8 cellular contexts compared by ENCODE assay signal in the genomic region with DNA sequence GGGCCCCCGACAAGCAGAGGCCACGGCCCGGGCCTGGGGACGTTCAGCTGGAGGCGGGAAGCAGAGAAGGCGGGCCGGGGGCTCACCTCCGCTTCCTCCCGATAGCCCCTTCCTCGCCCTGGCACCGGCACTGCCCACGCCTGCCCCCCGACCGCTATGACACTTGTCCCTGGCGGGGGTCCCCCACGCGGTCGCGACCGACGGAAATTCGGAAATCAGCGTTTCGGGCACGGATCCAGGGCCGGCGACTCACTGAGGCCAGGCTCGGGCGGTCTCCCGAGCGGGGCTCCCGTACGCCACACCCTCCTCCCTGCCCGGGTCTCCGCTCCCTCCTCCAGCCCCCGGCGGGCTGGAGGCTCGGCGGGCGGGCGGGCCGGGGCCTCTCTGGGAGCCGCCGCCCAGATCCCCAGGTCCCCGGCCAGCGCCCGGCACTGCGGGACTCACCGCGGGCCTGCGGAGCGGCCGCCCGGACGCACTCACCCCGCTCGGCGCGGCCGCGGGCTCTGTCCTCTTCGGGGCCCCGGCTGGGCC. TPM values are rescaled to one million over a fixed set of nuclear protein-coding genes. Genes with fewer than 3 reads are reported as not detected.
DNase-seq lines count a peak whose midpoint lies in the region; ATAC-seq and TF ChIP-seq lines count a peak whose summit lies in the region.

No MANE protein-coding gene starts in this region.

- H3K9me3 Mint-ChIP-seq in activated T-helper 17 cell treated with anti-CD3 and anti-CD28 coated beads, Interleukin-2, amount 50 U/mL, for 72 hours = no peaks in the 10 kb centered on the region

- DNase-seq in NCI-H1417 (lab: John Stamatoyannopoulos, UW) (peak; percentile 37 to 73 (median 60)), NCI-H1417 treated with DMSO at 0.1 percent for 48 hours (lab: John Stamatoyannopoulos, UW) (no peak), HuH-7.5 (ENCODE audit: low spot score) (peak; percentile 52), glomerular visceral epithelial cell (ENCODE audit: extremely low spot score) (peak; percentile 28), T1000 (lab: John Stamatoyannopoulos, UW) (no peak), NOMO-1 treated with dmso at 0.1 percent for 144 hours (lab: John Stamatoyannopoulos, UW; ENCODE audit: unreplicated experiment) (no peak)

- H3K4me2 ChIP-seq in parathyroid adenoma (ENCODE audit: low read length) = peak overlapping the region; percentile 92

- peak overlapping the region; percentile 58 for H2AFZ ChIP-seq in parathyroid adenoma

- H3K27me3 Mint-ChIP-seq in activated T-helper 17 cell treated with anti-CD3 and anti-CD28 coated beads, Interleukin-2, amount 50 U/mL, for 72 hours = no peaks in the 10 kb centered on the region

- ATAC-seq in activated T-helper 17 cell treated with anti-CD3 and anti-CD28 coated beads, Interleukin-2, amount 50 U/mL, for 72 hours (replicated peaks) = peak; percentile 44

- no peak overlapping the region for H3K27ac ChIP-seq in parathyroid adenoma

- no peak for TF ChIP-seq CTCF in parathyroid adenoma (IDR thresholded peaks at IDR 0.05)

- peaks cover 3% of the 10 kb centered on the region for H3K4me1 ChIP-seq in parathyroid adenoma

- H3K9me3 ChIP-seq in parathyroid adenoma (ENCODE audit: control insufficient read depth, low read length) = no peaks in the 10 kb centered on the region

- peak overlapping the region; percentile 11 for H3K9ac ChIP-seq in parathyroid adenoma

- H3K79me2 ChIP-seq in parathyroid adenoma = peaks cover 6% of the 10 kb centered on the region

- H3K36me3 Mint-ChIP-seq in activated T-helper 17 cell treated with anti-CD3 and anti-CD28 coated beads, Interleukin-2, amount 50 U/mL, for 72 hours (ENCODE audit: low read depth) = no peaks in the 10 kb centered on the region

- peaks cover 14% of the 10 kb centered on the region for H3K4me1 Mint-ChIP-seq in activated T-helper 17 cell treated with anti-CD3 and anti-CD28 coated beads, Interleukin-2, amount 50 U/mL, for 72 hours

- peak overlapping the region; percentile 69 for H3K4me3 ChIP-seq in parathyroid adenoma (ENCODE audit: low read depth, low read length)

- peak overlapping the region; percentile 73 for H3K4me3 Mint-ChIP-seq in activated T-helper 17 cell treated with anti-CD3 and anti-CD28 coated beads, Interleukin-2, amount 50 U/mL, for 72 hours

- peak overlapping the region; percentile 18 for H3K27ac Mint-ChIP-seq in activated T-helper 17 cell treated with anti-CD3 and anti-CD28 coated beads, Interleukin-2, amount 50 U/mL, for 72 hours

- H3K36me3 ChIP-seq in parathyroid adenoma (ENCODE audit: control insufficient read depth, insufficient read depth, low read length) = no peaks in the 10 kb centered on the region

- H3K27me3 ChIP-seq in parathyroid adenoma (ENCODE audit: control insufficient read depth, insufficient read depth, low read length) = no peaks in the 10 kb centered on the region

RNA-seq across cellular contexts. Expression of gene PITPNM2, which starts 0.6 kb away (rescaled TPM):
- total RNA-seq in activated T-helper 17 cell treated with anti-CD3 and anti-CD28 coated beads, Interleukin-2, amount 50 U/mL, for 72 hours = 1 to 10 TPM; 4.1 to 4.6 TPM

Comparison
In these comparisons a context has a peak if more than half of its experiments do, and no peak if none do; other contexts are left out.
1. DNase-seq: peak in NCI-H1417 (3 of 3), HuH-7.5 (single experiment) and glomerular visceral epithelial cell (single experiment); none in NCI-H1417 treated with DMSO at 0.1 percent for 48 hours (single experiment), T1000 (single experiment) and NOMO-1 treated with dmso at 0.1 percent for 144 hours (single experiment).